In genomic region chr9:94826644-94827410, GRCh38 we compare ENCODE assay signal across 13 cellular contexts.
DNase-seq lines count a peak whose midpoint lies in the region; ATAC-seq, FAIRE-seq and TF ChIP-seq lines count a peak whose summit lies in the region.
"Had no signal": no experiment of that assay in that cellular context is flagged by ENCODE, and none has a peak within 500 bp of the region (broad histone marks: within the 10 kb centered on the region; RNA-seq: fewer than 3 reads in every experiment).

No MANE protein-coding gene starts in this region.

- H3K27ac Mint-ChIP-seq in nephron progenitor cell, result peak overlapping the region; percentile 85

- H3K4me2 ChIP-seq in K562 (ENCODE audit: insufficient read depth, low read length), result no peak overlapping the region

- TF ChIP-seq POLR2A in K562 (conservative IDR thresholded peaks at IDR 0.05) (no peak), uterus (IDR thresholded peaks at IDR 0.05) (no peak)

- peak overlapping the region; percentile 2 for H3K4me3 Mint-ChIP-seq in nephron progenitor cell

- in situ Hi-C loops in K562 (cut with MboI), result no loop called here

- TF ChIP-seq CTCF in heart right ventricle (IDR thresholded peaks at IDR 0.05) (no peak), K562 (IDR thresholded peaks at IDR 0.05 in 2 of 3, conservative IDR thresholded peaks at IDR 0.05 in 1 of 3; ENCODE audit: insufficient read depth in 2 of 3, low read depth in 1 of 3, low read length in 3 of 3) (no peak), nephron progenitor cell (IDR thresholded peaks at IDR 0.05) (no peak), uterus (IDR thresholded peaks at IDR 0.05) (no peak), GM10248 (IDR thresholded peaks at IDR 0.05; ENCODE audit: control extremely low read depth, extremely low read depth, low read depth, missing control alignments) (no peak)

- H3K27me3 Mint-ChIP-seq in nephron progenitor cell (ENCODE audit: low read depth, poor library complexity), result no peaks in the 10 kb centered on the region

- H3K36me3 ChIP-seq in heart right ventricle (peaks cover 0 to 4% (median 0%) of the 10 kb centered on the region in 9 donors), K562 (ENCODE audit: control insufficient read depth, insufficient read depth, low read length) (no peaks in the 10 kb centered on the region), uterus (no peaks in the 10 kb centered on the region)

- H3K27me3 ChIP-seq in heart right ventricle (no peaks in the 10 kb centered on the region), K562 (ENCODE audit: control insufficient read depth in 2 of 2, insufficient read depth in 2 of 2, low read length in 2 of 2) (no peaks in the 10 kb centered on the region), uterus (no peaks in the 10 kb centered on the region)
- H3K27me3 ChIP-seq: body of pancreas had no signal

- H3K4me3 ChIP-seq in heart right ventricle (no peak overlapping the region), K562 (no peak overlapping the region), uterus (no peak overlapping the region)
- H3K4me3 ChIP-seq: body of pancreas had no signal

- intact Hi-C loops in heart right ventricle (cut with DNase I) (loop anchor here in 1 of 10 donors (5.0 kb wide), 1 partner anchor 35 kb away; no protein-coding TSS in a partner anchor), Right ventricle myocardium inferior (cut with DNase I) (no loop called here), K562 (cut with micrococcal nuclease) (no loop called here), uterus (cut with DNase I; ENCODE audit: low total_unique reads) (no loop called here)

- no peaks in the 10 kb centered on the region for H4K20me1 ChIP-seq in K562 (replicated peaks; ENCODE audit: control insufficient read depth, insufficient read depth, low read length)

- H3K79me2 ChIP-seq in K562 (ENCODE audit: control insufficient read depth, insufficient read depth, low read length), result no peaks in the 10 kb centered on the region

- H3K4me1 ChIP-seq in heart right ventricle (peaks cover 0 to 68% (median 37%) of the 10 kb centered on the region in 9 donors), K562 (replicated peaks in 1 of 2; ENCODE audit: control insufficient read depth in 2 of 2, insufficient read depth in 2 of 2, low read length in 2 of 2) (no peaks in the 10 kb centered on the region), uterus (no peaks in the 10 kb centered on the region)

- peaks cover 40% of the 10 kb centered on the region for H3K36me3 Mint-ChIP-seq in nephron progenitor cell (ENCODE audit: low read depth)

- no peak overlapping the region for H2AFZ ChIP-seq in K562 (ENCODE audit: low read depth, low read length)

- H3K9me1 ChIP-seq in K562 (ENCODE audit: control insufficient read depth, insufficient read depth, low read length), result no peaks in the 10 kb centered on the region

- no peak overlapping the region for H3K9ac ChIP-seq in K562 (ENCODE audit: insufficient read depth in 1 of 2, low read depth in 2 of 2, low read length in 2 of 2)

- WGBS in heart right ventricle, 2 donors, result 88 to 89% methylated on average over 3 of the region's 3 CpGs
- 22% methylated on average over 3 of the region's 3 CpGs for WGBS in K562 (ENCODE audit: insufficient coverage, low coverage, missing lambda C conversion rate)

- peaks cover 19% of the 10 kb centered on the region for H3K9me3 Mint-ChIP-seq in nephron progenitor cell

- H3K9me3 ChIP-seq in heart right ventricle (peaks cover 0 to 6% (median 0%) of the 10 kb centered on the region in 11 donors), K562 (replicated peaks; ENCODE audit: control insufficient read depth, insufficient read depth, low read depth, low read length) (no peaks in the 10 kb centered on the region), uterus (no peaks in the 10 kb centered on the region)

- no peak for ATAC-seq in heart right ventricle
- ATAC-seq in Right ventricle myocardium inferior, result no peak
- no peak for ATAC-seq in K562
- ATAC-seq in HG03039 (IDR thresholded peaks at IDR 0.05; ENCODE audit: unreplicated experiment), result no peak
- ATAC-seq: body of pancreas had no signal

- BruUV-seq in K562 (replicated peaks; lab: Mats Ljungman, UMichigan), result no TSS peak

- no peak for TF ChIP-seq RAD21 in K562 (CRISPR knock-in tag; conservative IDR thresholded peaks at IDR 0.05 in 1 of 2, IDR thresholded peaks at IDR 0.05 in 1 of 2)

- CTCF ChIA-PET in K562 (lab: Yijun Ruan, JAX; ENCODE audit: low intra/inter-chr PET ratio), result no interaction called here
- CTCF ChIA-PET in GM10248 (lab: Yijun Ruan, JAX), result interaction anchor here (0.8 to 1.6 kb wide), 6 partner anchors 10 to 46 kb away, joined by 3 to 4 read pairs (median 4); no protein-coding TSS in a partner anchor

- DNase-seq in heart right ventricle (no peak), Right ventricle myocardium inferior (ENCODE audit: missing footprints) (no peak), K562 (ENCODE audit: extremely low read depth in 1 of 4, low spot score in 3 of 4) (no peak), nephron progenitor cell (no peak), uterus (no peak), kidney tubule cell (ENCODE audit: low spot score) (no peak), GM10248 (ENCODE audit: extremely low spot score) (no peak)
- DNase-seq: activated T-cell treated with anti-CD3 and anti-CD28 coated beads, Interleukin-2, amount 50 U/mL, for 48 hours; DND-41; NCI-H2171 treated with DMSO at 0.1 percent for 48 hours had no signal

- H3K27ac ChIP-seq in heart right ventricle (peak overlapping the region in 6 of 10 donors; percentile 5 to 77 (median 42)), K562 (ENCODE audit: extremely low read depth, low read depth, low read length) (no peak overlapping the region), uterus (peak overlapping the region; percentile 81 to 90)

- H3K4me1 Mint-ChIP-seq in nephron progenitor cell, result peaks cover 66% of the 10 kb centered on the region

- POLR2A ChIA-PET in K562 (lab: Yijun Ruan, JAX) (interaction anchor here (0.7 kb wide), 1 partner anchor 26 kb away, joined by 3 read pairs; no protein-coding TSS in a partner anchor), GM10248 (lab: Yijun Ruan, JAX) (interaction anchor here (0.5 kb wide), 1 partner anchor 29 kb away, joined by 4 read pairs; no protein-coding TSS in a partner anchor)

- FAIRE-seq in K562 (lab: Jason Lieb, UNC), result no peak
- FAIRE-seq: RCC 7860 had no signal

- no peak for TF ChIP-seq EP300 in K562 (IDR thresholded peaks at IDR 0.05; ENCODE audit: low read length)

TF ChIP-seq in K562, 482 proteins besides CTCF, POLR2A, EP300 and RAD21:
- no peak for TF ChIP-seq ARID1B (IDR thresholded peaks at IDR 0.05)
- TF ChIP-seq RFX1 (IDR thresholded peaks at IDR 0.05), result peak; percentile 62
- TF ChIP-seq POLR2B (IDR thresholded peaks at IDR 0.05; ENCODE audit: low read depth, partially characterized antibody), result no peak
- no peak for TF ChIP-seq ZNF24 (IDR thresholded peaks at IDR 0.05)
- TF ChIP-seq BCLAF1 (IDR thresholded peaks at IDR 0.05; ENCODE audit: borderline replicate concordance in 1 of 2, control insufficient read depth in 1 of 2, low read depth in 2 of 2, low read length in 1 of 2), result no peak
- TF ChIP-seq HNRNPLL (IDR thresholded peaks at IDR 0.05; ENCODE audit: low read depth, low read length, poor library complexity, severe bottlenecking), result no peak
- TF ChIP-seq ZNF561 (CRISPR knock-in tag; conservative IDR thresholded peaks at IDR 0.05), result no peak
- TF ChIP-seq TGIF2 (CRISPR knock-in tag; IDR thresholded peaks at IDR 0.05), result no peak
